In genomic region chr11:134513585-134514120, GRCh38 we compare ENCODE assay signal across 15 cellular contexts.
"Had no signal": no experiment of that assay in that cellular context is flagged by ENCODE, and none has a peak within 500 bp of the region (broad histone marks: within the 10 kb centered on the region; RNA-seq: fewer than 3 reads in every experiment).

No MANE protein-coding gene starts in this region.

- H3K27me3 Mint-ChIP-seq: activated CD8-positive, alpha-beta T cell treated with anti-CD3 and anti-CD28 coated beads for 36 hours; stimulated activated memory B cell treated with anti-CD40 and anti-IgM and Interleukin-4, amounts not matched to agents 10 μg/mL and 1 μg/mL and 100 μg/mL, for 72 hours had no signal

- H3K27me3 ChIP-seq: neutrophil had no signal

- H3K27ac Mint-ChIP-seq: activated CD8-positive, alpha-beta T cell treated with anti-CD3 and anti-CD28 coated beads for 36 hours; activated naive CD4-positive, alpha-beta T cell treated with anti-CD3 and anti-CD28 coated beads, Interleukin-2, amount 50 U/mL, for 72 hours; immature natural killer cell; natural killer cell; stimulated activated memory B cell treated with anti-CD40 and anti-IgM and Interleukin-4, amounts not matched to agents 10 μg/mL and 1 μg/mL and 100 μg/mL, for 72 hours; T-helper 17 cell had no signal

- H3K4me3 ChIP-seq: pancreas, spleen, thoracic aorta had no signal

- H3K9me3 ChIP-seq: neutrophil, pancreas, spleen, thoracic aorta had no signal

- H3K9me3 Mint-ChIP-seq: activated CD8-positive, alpha-beta T cell treated with anti-CD3 and anti-CD28 coated beads for 36 hours; activated naive CD4-positive, alpha-beta T cell treated with anti-CD3 and anti-CD28 coated beads, Interleukin-2, amount 50 U/mL, for 72 hours; activated T-cell treated with anti-CD3 and anti-CD28 coated beads, Interleukin-2, amount 50 U/mL, for 4 hours; immature natural killer cell; natural killer cell; stimulated activated memory B cell treated with anti-CD40 and anti-IgM and Interleukin-4, amounts not matched to agents 10 μg/mL and 1 μg/mL and 100 μg/mL, for 72 hours had no signal

- H3K36me3 ChIP-seq: neutrophil, pancreas, spleen, thoracic aorta had no signal

- H3K4me3 Mint-ChIP-seq: activated CD8-positive, alpha-beta T cell treated with anti-CD3 and anti-CD28 coated beads for 36 hours; activated T-cell treated with anti-CD3 and anti-CD28 coated beads, Interleukin-2, amount 50 U/mL, for 4 hours; immature natural killer cell; natural killer cell; stimulated activated memory B cell treated with anti-CD40 and anti-IgM and Interleukin-4, amounts not matched to agents 10 μg/mL and 1 μg/mL and 100 μg/mL, for 72 hours; T-helper 17 cell had no signal

- H3K27ac ChIP-seq: neutrophil, pancreas, spleen, thoracic aorta had no signal

- H3K4me1 Mint-ChIP-seq: immature natural killer cell; stimulated activated memory B cell treated with anti-CD40 and anti-IgM and Interleukin-4, amounts not matched to agents 10 μg/mL and 1 μg/mL and 100 μg/mL, for 72 hours; T-helper 17 cell had no signal

- DNase-seq: activated CD4-positive, alpha-beta T cell treated with anti-CD3 and anti-CD28 coated beads for 4 hours; activated CD8-positive, alpha-beta T cell treated with anti-CD3 and anti-CD28 coated beads for 36 hours; activated T-cell treated with anti-CD3 and anti-CD28 coated beads, Interleukin-2, amount 50 U/mL, for 4 hours; amniotic stem cell; effector memory CD4-positive, alpha-beta T cell; immature natural killer cell; stimulated activated CD4-positive, alpha-beta T cell treated with anti-CD3 and anti-CD28 coated beads, Interleukin-4, amount 100 ng/mL, for 4 hours had no signal

- H3K36me3 Mint-ChIP-seq: activated naive CD4-positive, alpha-beta T cell treated with anti-CD3 and anti-CD28 coated beads, Interleukin-2, amount 50 U/mL, for 72 hours; immature natural killer cell; natural killer cell; stimulated activated memory B cell treated with anti-CD40 and anti-IgM and Interleukin-4, amounts not matched to agents 10 μg/mL and 1 μg/mL and 100 μg/mL, for 72 hours had no signal

- H3K4me1 ChIP-seq: pancreas, spleen had no signal

- ATAC-seq: activated CD8-positive, alpha-beta T cell treated with anti-CD3 and anti-CD28 coated beads for 36 hours; activated naive CD4-positive, alpha-beta T cell treated with anti-CD3 and anti-CD28 coated beads, Interleukin-2, amount 50 U/mL, for 72 hours; activated T-cell treated with anti-CD3 and anti-CD28 coated beads, Interleukin-2, amount 50 U/mL, for 4 hours; natural killer cell; pancreas; stimulated activated memory B cell treated with anti-CD40 and anti-IgM and Interleukin-4, amounts not matched to agents 10 μg/mL and 1 μg/mL and 100 μg/mL, for 72 hours; T-helper 17 cell had no signal
